In genomic region chr22:17734197-17734596, GRCh38 we compare ENCODE assay signal across 8 cellular contexts. TPM values are rescaled to one million over a fixed set of nuclear protein-coding genes. Genes with fewer than 3 reads are reported as not detected.
DNase-seq lines count a peak whose midpoint lies in the region; ATAC-seq, FAIRE-seq and TF ChIP-seq lines count a peak whose summit lies in the region.

No MANE protein-coding gene starts in this region.

- peak; percentile 93 for ATAC-seq in activated CD8-positive, alpha-beta memory T cell treated with anti-CD3 and anti-CD28 coated beads, Interleukin-2, amount 10 ng/mL, durations not matched to agents 7 days and 5 days
- ATAC-seq in K562, result 0 out of 3 replicates have a peak, but pooled peaks have one; percentile 19

- H3T11ph ChIP-seq in H9 (ENCODE audit: low read length), result no peak overlapping the region

- peak; percentile 76 for DNase-seq in activated CD8-positive, alpha-beta memory T cell treated with anti-CD3 and anti-CD28 coated beads, Interleukin-2, amount 10 ng/mL, durations not matched to agents 7 days and 5 days
- no peak for DNase-seq in activated CD8-positive, alpha-beta memory T cell treated with anti-CD3 and anti-CD28 coated beads for 24 hours
- DNase-seq in RPMI7951 (ENCODE audit: low read depth) (peak; percentile 19), K562 (ENCODE audit: extremely low read depth in 1 of 4, low spot score in 3 of 4) (no peak), H9 (no peak), Ammon's horn (ENCODE audit: low spot score) (no peak), DMS53 treated with DMSO at 0.1 percent for 48 hours (lab: John Stamatoyannopoulos, UW; ENCODE audit: unreplicated experiment) (no peak)
- peak; percentile 15 to 21 for DNase-seq in stimulated activated CD8-positive, alpha-beta memory T cell treated with anti-CD3 and anti-CD28 coated beads, Interleukin-15, amount 100 ng/mL, for 48 hours (ENCODE audit: low read depth in 2 of 2)

- H3K27me3 ChIP-seq in K562 (ENCODE audit: control insufficient read depth in 2 of 2, insufficient read depth in 2 of 2, low read length in 2 of 2), result no peaks in the 10 kb centered on the region
- H3K27me3 ChIP-seq in H9 (ENCODE audit: insufficient read depth, low read length), result no peaks in the 10 kb centered on the region

- H2AK5ac ChIP-seq in H9 (ENCODE audit: insufficient read length, low read length), result no peak overlapping the region

- no peak overlapping the region for H4K8ac ChIP-seq in H9 (replicated peaks; ENCODE audit: insufficient read length, low read depth, low read length)

- H3K9ac ChIP-seq in K562 (ENCODE audit: insufficient read depth in 1 of 2, low read depth in 2 of 2, low read length in 2 of 2) (no peak overlapping the region), H9 (ENCODE audit: extremely low read depth, insufficient read length, low read length) (no peak overlapping the region)

- peaks cover 86% of the 10 kb centered on the region for H3K36me3 ChIP-seq in K562 (ENCODE audit: control insufficient read depth, insufficient read depth, low read length)

- H3K79me2 ChIP-seq in K562 (ENCODE audit: control insufficient read depth, insufficient read depth, low read length), result no peaks in the 10 kb centered on the region
- H3K79me2 ChIP-seq in H9 (ENCODE audit: insufficient read depth, low read length), result no peaks in the 10 kb centered on the region

- H2AFZ ChIP-seq in K562 (ENCODE audit: low read depth, low read length), result no peak overlapping the region
- no peak overlapping the region for H2AFZ ChIP-seq in H9 (ENCODE audit: low read length)

- no peaks in the 10 kb centered on the region for H3K27me3 Mint-ChIP-seq in activated CD8-positive, alpha-beta memory T cell treated with anti-CD3 and anti-CD28 coated beads, Interleukin-2, amount 10 ng/mL, durations not matched to agents 7 days and 5 days
- H3K27me3 Mint-ChIP-seq in H9 (ENCODE audit: low read depth), result no peaks in the 10 kb centered on the region

- H2BK5ac ChIP-seq in H9 (ENCODE audit: insufficient read length, low read length), result no peak overlapping the region

- no peak overlapping the region for H3K4me2 ChIP-seq in K562 (ENCODE audit: insufficient read depth, low read length)
- H3K4me2 ChIP-seq in H9 (ENCODE audit: insufficient read depth, insufficient read length, low read length), result no peak overlapping the region

- CTCF ChIA-PET in activated CD8-positive, alpha-beta memory T cell treated with anti-CD3 and anti-CD28 coated beads, Interleukin-2, amount 10 ng/mL, durations not matched to agents 7 days and 5 days (lab: Charles Lee), result interaction anchor here (1.2 to 1.7 kb wide), 2 partner anchors 9 to 51 kb away, joined by 3 to 15 read pairs; no protein-coding TSS in a partner anchor
- CTCF ChIA-PET in K562 (lab: Yijun Ruan, JAX; ENCODE audit: low intra/inter-chr PET ratio), result no interaction called here

- no peak overlapping the region for H3K56ac ChIP-seq in H9 (ENCODE audit: insufficient read length, low read depth, low read length)

- no peaks in the 10 kb centered on the region for H3K79me1 ChIP-seq in H9 (ENCODE audit: insufficient read depth, low read depth, low read length, poor library complexity, severe bottlenecking)

- H3K4me1 ChIP-seq in K562 (replicated peaks in 1 of 2; ENCODE audit: control insufficient read depth in 2 of 2, insufficient read depth in 2 of 2, low read length in 2 of 2), result peaks cover 0 to 2% of the 10 kb centered on the region in 2 experiments; a peak in 2 of 5 replicates
- no peaks in the 10 kb centered on the region for H3K4me1 ChIP-seq in H9 (ENCODE audit: insufficient read depth, low read length)

- peaks cover 17% of the 10 kb centered on the region for H3K4me1 Mint-ChIP-seq in activated CD8-positive, alpha-beta memory T cell treated with anti-CD3 and anti-CD28 coated beads, Interleukin-2, amount 10 ng/mL, durations not matched to agents 7 days and 5 days
- no peaks in the 10 kb centered on the region for H3K4me1 Mint-ChIP-seq in H9

- no peak overlapping the region for H3K18ac ChIP-seq in H9 (ENCODE audit: insufficient read length, low read depth, low read length)

- no peak overlapping the region for H2BK15ac ChIP-seq in H9 (ENCODE audit: low read depth, low read length)

- peaks cover 13% of the 10 kb centered on the region for H3K36me3 Mint-ChIP-seq in activated CD8-positive, alpha-beta memory T cell treated with anti-CD3 and anti-CD28 coated beads, Interleukin-2, amount 10 ng/mL, durations not matched to agents 7 days and 5 days
- H3K36me3 Mint-ChIP-seq in H9 (ENCODE audit: insufficient read depth in 1 of 3, low read depth in 3 of 3), result peaks cover 4 to 23% (median 7%) of the 10 kb centered on the region in 3 experiments; a peak in 5 of 7 replicates

- H3K4me3 ChIP-seq in K562, result no peak overlapping the region

- WGBS in K562 (ENCODE audit: insufficient coverage, low coverage, missing lambda C conversion rate), result 77% methylated on average over 4 of the region's 4 CpGs
- no CpG with 5 or more reads among the region's 4 CpGs for whole genome bisulfite sequencing in H9 (ENCODE audit: extremely low coverage, insufficient read length, low lambda C conversion rate)

- H3K23ac ChIP-seq in H9 (ENCODE audit: insufficient read length, low read depth, low read length), result no peak overlapping the region

- H2BK20ac ChIP-seq in H9 (ENCODE audit: low read depth, low read length, poor library complexity, severe bottlenecking), result no peak overlapping the region

- no peak overlapping the region for H2BK120ac ChIP-seq in H9 (ENCODE audit: low read depth, low read length, poor library complexity, severe bottlenecking)

- H3K27ac ChIP-seq in K562 (ENCODE audit: extremely low read depth, low read depth, low read length) (no peak overlapping the region), H9 (ENCODE audit: insufficient read length, low read depth, low read length) (no peak overlapping the region)

- TF ChIP-seq POLR2A in K562 (conservative IDR thresholded peaks at IDR 0.05), result no peak

- TSS peak; percentile 24 for BruUV-seq in K562 (replicated peaks; lab: Mats Ljungman, UMichigan)

- no peaks in the 10 kb centered on the region for H3K9me3 Mint-ChIP-seq in activated CD8-positive, alpha-beta memory T cell treated with anti-CD3 and anti-CD28 coated beads, Interleukin-2, amount 10 ng/mL, durations not matched to agents 7 days and 5 days (ENCODE audit: low read depth)
- no peaks in the 10 kb centered on the region for H3K9me3 Mint-ChIP-seq in H9

- peak overlapping the region; percentile 16 for H3K27ac Mint-ChIP-seq in activated CD8-positive, alpha-beta memory T cell treated with anti-CD3 and anti-CD28 coated beads, Interleukin-2, amount 10 ng/mL, durations not matched to agents 7 days and 5 days
- no peak overlapping the region for H3K27ac Mint-ChIP-seq in H9

- H3K23me2 ChIP-seq in H9 (ENCODE audit: insufficient read length, low read depth, low read length, poor library complexity, severe bottlenecking), result no peaks in the 10 kb centered on the region

- no peak overlapping the region for H3K4ac ChIP-seq in H9 (ENCODE audit: low read depth, low read length)

- TF ChIP-seq CTCF in K562 (IDR thresholded peaks at IDR 0.05 in 2 of 3, conservative IDR thresholded peaks at IDR 0.05 in 1 of 3; ENCODE audit: insufficient read depth in 2 of 3, low read depth in 1 of 3, low read length in 3 of 3) (no peak), H9 (conservative IDR thresholded peaks at IDR 0.05) (no peak)

- POLR2A ChIA-PET in K562 (lab: Yijun Ruan, JAX), result interaction anchor here (1.2 to 1.7 kb wide), 3 partner anchors 10 to 39 kb away, joined by 4 to 6 read pairs (median 4); no protein-coding TSS in a partner anchor

- no peak overlapping the region for H4K91ac ChIP-seq in H9 (ENCODE audit: insufficient read length, low read depth, low read length)

- no peaks in the 10 kb centered on the region for H3K9me1 ChIP-seq in K562 (ENCODE audit: control insufficient read depth, insufficient read depth, low read length)

- no peak for TF ChIP-seq EP300 in K562 (IDR thresholded peaks at IDR 0.05; ENCODE audit: low read length)

- no peak overlapping the region for H3K4me3 Mint-ChIP-seq in activated CD8-positive, alpha-beta memory T cell treated with anti-CD3 and anti-CD28 coated beads, Interleukin-2, amount 10 ng/mL, durations not matched to agents 7 days and 5 days
- H3K4me3 Mint-ChIP-seq in H9, result no peak overlapping the region

- intact Hi-C loops in K562 (cut with micrococcal nuclease), result no loop called here

- in situ Hi-C loops in K562 (cut with MboI), result loop anchor here (10.0 kb wide), 1 partner anchor 179 kb away; no protein-coding TSS in a partner anchor

- FAIRE-seq in K562 (lab: Jason Lieb, UNC), result no peak

- H2BK12ac ChIP-seq in H9 (ENCODE audit: insufficient read length, low read depth, low read length), result no peak overlapping the region

- no peak for TF ChIP-seq RAD21 in K562 (CRISPR knock-in tag; conservative IDR thresholded peaks at IDR 0.05 in 1 of 2, IDR thresholded peaks at IDR 0.05 in 1 of 2)

- no peak overlapping the region for H3K14ac ChIP-seq in H9 (ENCODE audit: insufficient read depth, low read length)

- H3K9me3 ChIP-seq in K562 (replicated peaks; ENCODE audit: control insufficient read depth, insufficient read depth, low read depth, low read length) (no peaks in the 10 kb centered on the region), H9 (ENCODE audit: control insufficient read depth, low read depth, low read length) (no peaks in the 10 kb centered on the region)

- H4K20me1 ChIP-seq in K562 (replicated peaks; ENCODE audit: control insufficient read depth, insufficient read depth, low read length) (no peaks in the 10 kb centered on the region), H9 (ENCODE audit: control insufficient read depth, insufficient read depth, insufficient read length) (no peaks in the 10 kb centered on the region)

- no peak overlapping the region for H4K5ac ChIP-seq in H9 (ENCODE audit: insufficient read length, low read depth, low read length)

RNA-seq across cellular contexts. Expression of gene BID, which starts 40.1 kb away (rescaled TPM):
- 10 to 100 TPM; 16.4 to 29.2 TPM for total RNA-seq in activated CD8-positive, alpha-beta memory T cell treated with anti-CD3 and anti-CD28 coated beads, Interleukin-2, amount 10 ng/mL, durations not matched to agents 7 days and 5 days
- 30.4 and 36.7 TPM in 2 replicates for total RNA-seq in RPMI7951 (2014; rRNA removed; shearing (Covaris generic))
- 18.0 and 26.5 TPM in 2 replicates for total RNA-seq in K562 (2011; cell fraction: chromatin; rRNA removed; ENCODE audit: low replicate concordance)
- total RNA-seq in K562 (2011; cell fraction: nucleolus; rRNA removed), result 39.3 and 42.0 TPM in 2 replicates
- 27.0 and 30.7 TPM in 2 replicates for total RNA-seq in K562 (2011; cell fraction: nucleoplasm; rRNA removed)
- total RNA-seq in K562 (2014; rRNA removed) (165 and 212 TPM in 2 replicates), K562 (2014; rRNA removed; fragmentation: Illumina TruSeq; extraction: Trizol) (25.5 and 26.3 TPM in 2 replicates), K562 (2015; rRNA removed; fragmentation: Illumina TruSeq; extraction: Trizol) (60.4 and 63.7 TPM in 2 replicates), K562 (2021) (94.7 and 99.6 TPM in 2 replicates), H9 (2021) (23.2 and 25.5 TPM in 2 replicates)
- polyA plus RNA-seq in K562 (2011; rRNA removed) (119 and 164 TPM in 2 replicates), K562 (2014; fragmentation: Illumina TruSeq; extraction: Trizol) (35.2 and 84.7 TPM in 2 replicates), K562 (2014; fragmentation: Nextera tagmentation; extraction: Ambion mirVana) (1 to 10 TPM; 5.2 to 8.9 TPM), K562 (2014; rRNA removed) (208 and 209 TPM in 2 replicates)
- polyA plus RNA-seq in K562 (2011; cell fraction: cytosol; rRNA removed), result 249 and 453 TPM in 2 replicates
- polyA plus RNA-seq in K562 (2011; cell fraction: nucleus; rRNA removed), result 84.6 and 89.3 TPM in 2 replicates
- 60.9 and 80.1 TPM in 2 replicates for polyA plus RNA-seq in K562 (2012)
- polyA minus RNA-seq in K562 (2011; rRNA and poly(A)+ RNA removed), result 21.5 and 30.2 TPM in 2 replicates
- 46.1 and 91.5 TPM in 2 replicates for polyA minus RNA-seq in K562 (2011; cell fraction: cytosol; rRNA and poly(A)+ RNA removed)
- polyA minus RNA-seq in K562 (2011; cell fraction: nucleus; rRNA and poly(A)+ RNA removed), result 7.7 and 13.4 TPM in 2 replicates

Comparison
In these comparisons a context has a peak if more than half of its experiments do, and no peak if none do; other contexts are left out.
1. DNase-seq: peak in activated CD8-positive, alpha-beta memory T cell treated with anti-CD3 and anti-CD28 coated beads, Interleukin-2, amount 10 ng/mL, durations not matched to agents 7 days and 5 days (single experiment), RPMI7951 (single experiment) and stimulated activated CD8-positive, alpha-beta memory T cell treated with anti-CD3 and anti-CD28 coated beads, Interleukin-15, amount 100 ng/mL, for 48 hours (2 of 2); none in activated CD8-positive, alpha-beta memory T cell treated with anti-CD3 and anti-CD28 coated beads for 24 hours (single experiment), K562 (0 of 4), H9 (single experiment), Ammon's horn (single experiment) and DMS53 treated with DMSO at 0.1 percent for 48 hours (single experiment).